11 cellular contexts compared by ENCODE assay signal in the genomic region with DNA sequence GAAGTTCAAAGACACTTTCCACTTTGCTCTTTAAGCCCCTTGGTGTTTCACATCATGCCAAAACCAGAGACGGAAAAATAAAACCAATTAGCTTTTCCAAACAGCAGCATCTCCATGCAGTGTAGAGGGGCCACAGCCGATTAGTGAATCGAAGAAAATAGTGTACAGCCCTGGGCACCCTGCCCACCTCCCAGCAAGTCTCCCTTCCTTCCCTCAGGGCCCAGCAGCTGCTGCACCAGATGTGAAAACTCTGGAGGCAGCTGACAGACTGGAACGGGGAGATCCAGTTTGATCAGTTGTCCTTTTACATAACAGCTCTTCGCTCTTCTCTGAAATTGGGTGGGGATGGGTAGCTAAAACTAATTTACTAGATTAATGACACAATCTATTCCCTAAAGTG. TPM values are rescaled to one million over a fixed set of nuclear protein-coding genes. Genes with fewer than 3 reads are reported as not detected.
DNase-seq lines count a peak whose midpoint lies in the region; ATAC-seq, FAIRE-seq and TF ChIP-seq lines count a peak whose summit lies in the region.
"Had no signal": no experiment of that assay in that cellular context is flagged by ENCODE, and none has a peak within 500 bp of the region (broad histone marks: within the 10 kb centered on the region; RNA-seq: fewer than 3 reads in every experiment).

No MANE protein-coding gene starts in this region.

- DNase-seq in activated naive CD4-positive, alpha-beta T cell treated with anti-CD3 and anti-CD28 coated beads, Interleukin-2, amount 50 U/mL, for 16 hours = no peak
- peak; percentile 23 for DNase-seq in astrocyte of the cerebellum (ENCODE audit: low read depth)
- DNase-seq in keratinocyte (ENCODE audit: low read depth, low spot score) = no peak
- DNase-seq in transverse colon = no peak
- DNase-seq in islet precursor cell = no peak
- no peak for DNase-seq in GM13976 (ENCODE audit: low spot score)
- no peak for DNase-seq in PC-3
- DNase-seq: activated CD4-positive, alpha-beta T cell treated with anti-CD3 and anti-CD28 coated beads, Interleukin-2, amount 50 U/mL, for 1 hour had no signal

- H3K27me3 Mint-ChIP-seq in activated naive CD4-positive, alpha-beta T cell treated with anti-CD3 and anti-CD28 coated beads, Interleukin-2, amount 50 U/mL, for 24 hours = no peaks in the 10 kb centered on the region

- H3K9me2 ChIP-seq in PC-3 (replicated peaks; ENCODE audit: low read length) = no peaks in the 10 kb centered on the region

- no peak overlapping the region for H3K4me3 Mint-ChIP-seq in activated naive CD4-positive, alpha-beta T cell treated with anti-CD3 and anti-CD28 coated beads, Interleukin-2, amount 50 U/mL, for 24 hours
- H3K4me3 Mint-ChIP-seq: mesothelial cell of epicardium had no signal

- peaks cover 27% of the 10 kb centered on the region for H3K4me1 ChIP-seq in keratinocyte (ENCODE audit: control insufficient read depth, extremely low read depth, insufficient read depth, low read length)
- peaks cover 0 to 14% (median 5%) of the 10 kb centered on the region in 4 donors for H3K4me1 ChIP-seq in transverse colon
- peaks cover 4% of the 10 kb centered on the region; the same call in 1 of the 2 replicates for H3K4me1 ChIP-seq in PC-3 (ENCODE audit: insufficient read depth, low read length)
- H3K4me1 ChIP-seq: SJSA1 had no signal

- dilution Hi-C loops in keratinocyte (cut with MboI; ENCODE audit: extremely low pct_ligation_motif_present, low sequenced_read_pairs) = no loop called here

- peak overlapping the region; percentile 19 for H3K27ac Mint-ChIP-seq in activated naive CD4-positive, alpha-beta T cell treated with anti-CD3 and anti-CD28 coated beads, Interleukin-2, amount 50 U/mL, for 24 hours

- BruUV-seq in PC-3 (replicated peaks; lab: Mats Ljungman, UMichigan) = no TSS peak

- peaks cover 6% of the 10 kb centered on the region for H3K9me1 ChIP-seq in keratinocyte (ENCODE audit: control insufficient read depth, extremely low read depth, insufficient read depth, low read length)

- POLR2A ChIA-PET in PC-3 (lab: Charles Lee; ENCODE audit: unreplicated experiment) = no interaction called here

- peaks cover 5% of the 10 kb centered on the region for H4K20me1 ChIP-seq in keratinocyte (ENCODE audit: control insufficient read depth, extremely low read depth, insufficient read depth, low read length)
- peaks cover 21% of the 10 kb centered on the region for H4K20me1 ChIP-seq in PC-3 (ENCODE audit: low read length)

- H3K27me3 ChIP-seq in keratinocyte (ENCODE audit: control insufficient read depth, extremely low read depth, insufficient read depth, low read length) (no peaks in the 10 kb centered on the region), transverse colon (no peaks in the 10 kb centered on the region), PC-3 (ENCODE audit: low read length) (no peaks in the 10 kb centered on the region)
- H3K27me3 ChIP-seq: SJSA1 had no signal

- CTCF ChIA-PET in PC-3 (lab: Charles Lee) = interaction anchor here (0.5 kb wide), 1 partner anchor 9 kb away, joined by 9 read pairs; no protein-coding TSS in a partner anchor

- no peak for ATAC-seq in PC-3

- TF ChIP-seq CTCF in astrocyte of the cerebellum (IDR thresholded peaks at IDR 0.05; ENCODE audit: low read depth, low read length, missing control alignments) (no peak), keratinocyte (optimal IDR thresholded peaks at IDR 0.05 in 1 of 3, IDR thresholded peaks at IDR 0.05 in 1 of 3, conservative IDR thresholded peaks at IDR 0.05 in 1 of 3; ENCODE audit: extremely low read depth in 1 of 3, insufficient read depth in 2 of 3, low read length in 3 of 3) (no peak), transverse colon (IDR thresholded peaks at IDR 0.05) (no peak), GM13976 (IDR thresholded peaks at IDR 0.05; ENCODE audit: borderline replicate concordance, control extremely low read depth, extremely low read depth, insufficient read depth, missing control alignments) (no peak), PC-3 (conservative IDR thresholded peaks at IDR 0.05; ENCODE audit: low read depth, low read length) (no peak)

- TF ChIP-seq EP300 in transverse colon (IDR thresholded peaks at IDR 0.05; ENCODE audit: low read depth) = no peak

- TF ChIP-seq POLR2A in transverse colon (IDR thresholded peaks at IDR 0.05) = no peak

- intact Hi-C loops in transverse colon (cut with DNase I; ENCODE audit: low total_unique reads) = no loop called here
- intact Hi-C loops in PC-3 (cut with micrococcal nuclease) = no loop called here

- H3K27ac ChIP-seq in keratinocyte (ENCODE audit: control insufficient read depth, insufficient read depth, low read length) = no peak overlapping the region
- peak overlapping the region in 3 of 4 donors; percentile 2 to 14 (median 3) for H3K27ac ChIP-seq in transverse colon
- no peak overlapping the region for H3K27ac ChIP-seq in PC-3 (ENCODE audit: low read length)
- H3K27ac ChIP-seq: SJSA1 had no signal

- FAIRE-seq in keratinocyte (lab: Jason Lieb, UNC) = no peak

- peaks cover 1% of the 10 kb centered on the region for H3K36me3 Mint-ChIP-seq in activated naive CD4-positive, alpha-beta T cell treated with anti-CD3 and anti-CD28 coated beads, Interleukin-2, amount 50 U/mL, for 24 hours

- H3K4me3 ChIP-seq in astrocyte of the cerebellum (ENCODE audit: low read depth, low read length) (no peak overlapping the region), keratinocyte (ENCODE audit: control insufficient read depth in 2 of 3, extremely low read depth in 1 of 3, insufficient read depth in 2 of 3, low read depth in 1 of 3, low read length in 3 of 3) (no peak overlapping the region), transverse colon (no peak overlapping the region), PC-3 (ENCODE audit: low read length) (no peak overlapping the region)
- H3K4me3 ChIP-seq: SJSA1 had no signal

- H3K79me2 ChIP-seq in keratinocyte (ENCODE audit: control insufficient read depth, insufficient read depth, low read length) (peaks cover 20% of the 10 kb centered on the region), PC-3 (ENCODE audit: low read length) (peaks cover 26% of the 10 kb centered on the region)

- H3F3A ChIP-seq in PC-3 (ENCODE audit: low read length, unreplicated experiment) = no peaks in the 10 kb centered on the region

- no peaks in the 10 kb centered on the region for H3K9me3 ChIP-seq in keratinocyte (ENCODE audit: control insufficient read depth, low read depth, low read length)
- no peaks in the 10 kb centered on the region for H3K9me3 ChIP-seq in transverse colon
- H3K9me3 ChIP-seq in PC-3 (ENCODE audit: low read length) = no peaks in the 10 kb centered on the region
- H3K9me3 ChIP-seq: SJSA1 had no signal

- no peak overlapping the region for H3K9ac ChIP-seq in keratinocyte (ENCODE audit: control insufficient read depth, extremely low read depth, insufficient read depth, low read length)
- H3K9ac ChIP-seq in PC-3 (ENCODE audit: low read length) = no peak overlapping the region

- H3K9me3 Mint-ChIP-seq in activated naive CD4-positive, alpha-beta T cell treated with anti-CD3 and anti-CD28 coated beads, Interleukin-2, amount 50 U/mL, for 24 hours = no peaks in the 10 kb centered on the region
- H3K9me3 Mint-ChIP-seq: mesothelial cell of epicardium had no signal

- H2AFZ ChIP-seq in keratinocyte (ENCODE audit: control insufficient read depth, low read length) (no peak overlapping the region), PC-3 (ENCODE audit: low read length) (no peak overlapping the region)

- H3K4me1 Mint-ChIP-seq in activated naive CD4-positive, alpha-beta T cell treated with anti-CD3 and anti-CD28 coated beads, Interleukin-2, amount 50 U/mL, for 24 hours = peaks cover 6% of the 10 kb centered on the region

- H3K36me3 ChIP-seq in keratinocyte (ENCODE audit: control insufficient read depth in 2 of 2, extremely low read depth in 1 of 2, insufficient read depth in 2 of 2, low read length in 2 of 2) (peaks cover 16 to 34% of the 10 kb centered on the region in 2 experiments), transverse colon (peaks cover 0 to 14% (median 5%) of the 10 kb centered on the region in 4 donors), PC-3 (ENCODE audit: low read depth, low read length) (peaks cover 26% of the 10 kb centered on the region)

- in situ Hi-C loops in astrocyte of the cerebellum (cut with HindIII; ENCODE audit: low sequenced_read_pairs) = no loop called here
- in situ Hi-C loops in transverse colon (cut with MboI; ENCODE audit: low pct_ligation_motif_present in 1 of 4, low pct_unique_long_range_greater_than_20kb in 1 of 4, low sequenced_read_pairs in 3 of 4) = no loop called here
- in situ Hi-C loops in GM13976 (cut with MboI; ENCODE audit: low sequenced_read_pairs, unreplicated experiment) = no loop called here

- 65 to 86% methylated on average over 1 to 5 of the region's 5 CpGs for WGBS in transverse colon (ENCODE audit: low coverage in 1 of 2), 2 donors

- H3K4me2 ChIP-seq in keratinocyte (ENCODE audit: control insufficient read depth, extremely low read depth, insufficient read depth, low read depth, low read length) = peak overlapping the region; percentile 30
- H3K4me2 ChIP-seq in PC-3 (ENCODE audit: low read length) = no peak overlapping the region

RNA-seq across cellular contexts. Expression of gene TMEM11, which starts 19.3 kb away (rescaled TPM):
- 38.5 to 58.1 TPM (median 40.1 TPM) in 3 replicates for polyA plus RNA-seq in keratinocyte
- polyA plus RNA-seq in keratinocyte (2011; ENCODE audit: low read depth) = 21.2 TPM
- polyA plus RNA-seq in keratinocyte (2011; cell fraction: cytosol; rRNA removed) = 36.6 and 44.0 TPM in 2 replicates
- polyA plus RNA-seq in keratinocyte (2011; cell fraction: nucleus; rRNA removed) = 26.4 and 37.1 TPM in 2 replicates
- polyA plus RNA-seq in keratinocyte (2012; ENCODE audit: low replicate concordance) = 26.6 and 27.2 TPM in 2 replicates
- 20.8 to 45.3 TPM (median 30.9 TPM) in 3 replicates for polyA minus RNA-seq in keratinocyte
- 49.5 TPM for polyA minus RNA-seq in keratinocyte (2011; cell fraction: cytosol; rRNA and poly(A)+ RNA removed)
- 9.8 and 11.9 TPM in 2 replicates for polyA minus RNA-seq in keratinocyte (2011; cell fraction: nucleus; rRNA and poly(A)+ RNA removed)
- total RNA-seq in transverse colon (10 to 100 TPM; 15.1 to 35.0 (median 24.5) TPM), PC-3 (2014; rRNA removed) (58.1 and 70.8 TPM in 2 replicates)

RNA-seq across cellular contexts. Expression of gene NATD1, which starts 58.5 kb away (rescaled TPM):
- polyA plus RNA-seq in keratinocyte = 1.5 to 3.3 TPM (median 3.1 TPM) in 3 replicates
- 0.77 TPM for polyA plus RNA-seq in keratinocyte (2011; ENCODE audit: low read depth)
- polyA plus RNA-seq in keratinocyte (2011; cell fraction: cytosol; rRNA removed) = 3.7 and 5.3 TPM in 2 replicates
- polyA plus RNA-seq in keratinocyte (2011; cell fraction: nucleus; rRNA removed) = 4.3 and 5.8 TPM in 2 replicates
- 3.6 and 4.2 TPM in 2 replicates for polyA plus RNA-seq in keratinocyte (2012; ENCODE audit: low replicate concordance)
- 2.1 to 6.0 TPM (median 4.2 TPM) in 3 replicates for polyA minus RNA-seq in keratinocyte
- polyA minus RNA-seq in keratinocyte (2011; cell fraction: cytosol; rRNA and poly(A)+ RNA removed) = 5.2 TPM
- polyA minus RNA-seq in keratinocyte (2011; cell fraction: nucleus; rRNA and poly(A)+ RNA removed) = 3.5 and 4.3 TPM in 2 replicates
- total RNA-seq in transverse colon (1 to 10 TPM; 1.4 to 7.9 (median 5.0) TPM), PC-3 (2014; rRNA removed) (0.69 and 0.73 TPM in 2 replicates)

Comparison
In these comparisons a context has a peak if more than half of its experiments do, and no peak if none do; other contexts are left out.
1. H3K27ac ChIP-seq: peak in transverse colon (3 of 4); none in keratinocyte (single experiment) and PC-3 (single experiment).